In the genomic region with DNA sequence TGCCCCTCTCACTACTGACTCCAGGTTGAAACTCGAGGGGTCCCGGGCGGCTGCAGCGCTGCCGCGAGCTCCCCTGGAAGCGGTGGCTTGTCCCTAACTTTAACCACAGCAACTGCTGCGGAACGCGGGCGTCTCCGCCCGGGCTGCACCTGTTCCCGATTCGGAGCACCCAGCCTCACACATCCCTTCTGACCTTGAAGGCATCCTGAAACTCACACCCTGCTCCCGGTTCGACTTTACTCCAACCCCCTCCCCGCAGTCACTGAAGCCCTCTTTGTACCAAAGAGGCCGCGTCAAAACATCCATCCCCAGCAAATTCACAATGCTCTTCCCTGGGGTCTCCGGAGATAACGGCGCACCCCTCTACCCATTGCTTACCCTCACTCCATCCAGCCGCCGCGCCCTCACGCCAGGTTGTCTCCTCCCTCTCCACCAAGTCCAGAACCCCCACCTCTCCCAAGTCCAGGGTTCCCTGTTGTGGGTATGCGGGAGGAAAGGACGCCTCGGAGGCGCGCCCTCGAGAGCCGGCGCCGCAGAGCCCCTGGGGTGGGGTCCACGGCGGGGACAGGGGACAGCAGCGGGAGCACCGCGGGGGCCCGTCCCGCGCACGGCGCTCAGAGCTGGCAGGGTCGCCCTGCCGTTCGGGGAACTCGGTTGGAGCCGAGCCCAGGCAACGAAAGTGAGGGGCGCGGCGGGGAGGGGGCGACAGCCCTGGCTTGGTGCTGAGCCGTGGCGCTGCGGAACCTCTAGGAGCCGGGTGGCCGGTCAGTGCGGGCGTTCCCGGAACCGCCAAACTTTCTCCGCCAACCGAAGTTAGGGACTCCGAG, we compare ENCODE assay signal across 8 cellular contexts. TPM values are rescaled to one million over a fixed set of nuclear protein-coding genes. Genes with fewer than 3 reads are reported as not detected.
DNase-seq lines count a peak whose midpoint lies in the region; ATAC-seq, FAIRE-seq and TF ChIP-seq lines count a peak whose summit lies in the region.

No MANE protein-coding gene starts in this region.

- H3K4me1 ChIP-seq in duodenal mucosa (ENCODE audit: control insufficient read depth in 1 of 2, insufficient read depth in 2 of 2, low read length in 2 of 2): peaks cover 6 to 24% of the 10 kb centered on the region in 2 donors
- H3K4me1 ChIP-seq in neural progenitor cell: peaks cover 14% of the 10 kb centered on the region

- H4K20me1 ChIP-seq in neural progenitor cell (ENCODE audit: low read depth): peaks cover 23% of the 10 kb centered on the region

- peak overlapping the region; percentile 98 for H3K4me2 ChIP-seq in neural progenitor cell

- H3K4me3 ChIP-seq in duodenal mucosa (ENCODE audit: low read depth in 1 of 2, low read length in 2 of 2) (peak overlapping the region; percentile 80 to 81), neural progenitor cell (peak overlapping the region; percentile 80)

- TF ChIP-seq CTCF in neural progenitor cell (IDR thresholded peaks at IDR 0.05): no peak

- ATAC-seq in HG03571 (IDR thresholded peaks at IDR 0.05; ENCODE audit: unreplicated experiment) (peak; percentile 12), GM19351 (IDR thresholded peaks at IDR 0.05; ENCODE audit: unreplicated experiment) (no peak), GM18858 (IDR thresholded peaks at IDR 0.05; ENCODE audit: unreplicated experiment) (no peak)

- no peak for FAIRE-seq in H54 (lab: Jason Lieb, UNC)

- peaks cover 45% of the 10 kb centered on the region for H3K27me3 Mint-ChIP-seq in neural progenitor cell (ENCODE audit: insufficient read depth, low read depth)

- H3K9me3 ChIP-seq in duodenal mucosa (ENCODE audit: control insufficient read depth in 1 of 2, low read length in 2 of 2) (no peaks in the 10 kb centered on the region), neural progenitor cell (ENCODE audit: low read depth) (no peaks in the 10 kb centered on the region)

- DNase-seq in DMS53 treated with DMSO at 0.1 percent for 48 hours (lab: John Stamatoyannopoulos, UW; ENCODE audit: unreplicated experiment) (peak; percentile 30), neural progenitor cell (ENCODE audit: low spot score) (peak; percentile 58), H54 (ENCODE audit: insufficient read length, low spot score) (no peak), NCI-H446 treated with DMSO at 0.1 percent for 48 hours (lab: John Stamatoyannopoulos, UW) (no peak)

- H3K36me3 ChIP-seq in duodenal mucosa (ENCODE audit: control insufficient read depth in 1 of 2, insufficient read depth in 2 of 2, low read length in 2 of 2): no peaks in the 10 kb centered on the region
- no peaks in the 10 kb centered on the region for H3K36me3 ChIP-seq in neural progenitor cell

- H3K4me3 Mint-ChIP-seq in neural progenitor cell: peak overlapping the region; percentile 79

- H3K4me1 Mint-ChIP-seq in neural progenitor cell: peaks cover 9% of the 10 kb centered on the region

- H3F3A ChIP-seq in neural progenitor cell (ENCODE audit: low read depth): no peaks in the 10 kb centered on the region

- H3K27me3 ChIP-seq in duodenal mucosa (ENCODE audit: control insufficient read depth in 1 of 2, insufficient read depth in 2 of 2, low read length in 2 of 2) (peaks cover 8 to 10% of the 10 kb centered on the region in 2 donors), neural progenitor cell (peaks cover 93% of the 10 kb centered on the region)

- no peaks in the 10 kb centered on the region for H3K36me3 Mint-ChIP-seq in neural progenitor cell

- no peaks in the 10 kb centered on the region for H3K79me2 ChIP-seq in neural progenitor cell (ENCODE audit: low read depth)

- TF ChIP-seq POLR2A in H54 (IDR thresholded peaks at IDR 0.05; ENCODE audit: low read depth, low read length): no peak

- H3K27ac ChIP-seq in duodenal mucosa (ENCODE audit: low read depth, low read length): peak overlapping the region; percentile 72
- H3K27ac ChIP-seq in neural progenitor cell: no peak overlapping the region

- H2AFZ ChIP-seq in neural progenitor cell (replicated peaks): peak overlapping the region; percentile 98

- H3K27ac Mint-ChIP-seq in neural progenitor cell: no peak overlapping the region

- H3K9ac ChIP-seq in duodenal mucosa (ENCODE audit: low read depth in 1 of 2, low read length in 2 of 2) (peak overlapping the region; percentile 72 to 83), neural progenitor cell (no peak overlapping the region)

- H3K9me3 Mint-ChIP-seq in neural progenitor cell: peaks cover 2% of the 10 kb centered on the region

RNA-seq across cellular contexts. Expression of gene MYO5B, which starts 0.9 kb away (rescaled TPM):
- total RNA-seq in neural progenitor cell (ENCODE audit: low replicate concordance): 5.0 and 6.7 TPM in 2 replicates

Comparison
In these comparisons a context has a peak if more than half of its experiments do, and no peak if none do; other contexts are left out.
1. DNase-seq: peak in DMS53 treated with DMSO at 0.1 percent for 48 hours (single experiment) and neural progenitor cell (single experiment); none in H54 (single experiment) and NCI-H446 treated with DMSO at 0.1 percent for 48 hours (single experiment).